1 cellular context compared by ENCODE assay signal in genomic region chr11:65692367-65692766, GRCh38.
TF ChIP-seq lines count a peak whose summit lies in the region.

No MANE protein-coding gene starts in this region.

TF ChIP-seq in H1, 55 proteins besides CTCF, POLR2A, EP300 and RAD21:
- TF ChIP-seq CBX5 (IDR thresholded peaks at IDR 0.05; ENCODE audit: low read depth, low read length) (no peak), BRCA1 (IDR thresholded peaks at IDR 0.05; ENCODE audit: low read depth, low read length) (no peak), GTF2F1 (IDR thresholded peaks at IDR 0.05; ENCODE audit: borderline replicate concordance, low read depth, low read length) (no peak), SAP30 (IDR thresholded peaks at IDR 0.05; ENCODE audit: insufficient read depth, insufficient replicate concordance, low read length) (no peak), CHD1 (IDR thresholded peaks at IDR 0.05; ENCODE audit: low read depth, low read length) (no peak), NANOG (IDR thresholded peaks at IDR 0.05; ENCODE audit: insufficient read depth, low read depth, low read length, poor library complexity, severe bottlenecking) (no peak), RBBP5 (IDR thresholded peaks at IDR 0.05; ENCODE audit: borderline replicate concordance, low read depth, low read length) (no peak), SIX5 (IDR thresholded peaks at IDR 0.05; ENCODE audit: low read depth, low read length) (no peak), ATF2 (IDR thresholded peaks at IDR 0.05; ENCODE audit: low read length) (no peak), CREB1 (IDR thresholded peaks at IDR 0.05) (no peak)
